In genomic region chr21:45308211-45309068, GRCh38 we compare ENCODE assay signal across 2 cellular contexts.
TF ChIP-seq lines count a peak whose summit lies in the region.

No MANE protein-coding gene starts in this region.

TF ChIP-seq in K562, 482 proteins besides CTCF, POLR2A, EP300 and RAD21 (continued from another document):
- no peak for TF ChIP-seq ZBTB43 (CRISPR knock-in tag; IDR thresholded peaks at IDR 0.05)
- no peak for TF ChIP-seq MXI1 (IDR thresholded peaks at IDR 0.05; ENCODE audit: low read depth, low read length)
- no peak for TF ChIP-seq ARID1B (IDR thresholded peaks at IDR 0.05)
- TF ChIP-seq, protein P1, sequence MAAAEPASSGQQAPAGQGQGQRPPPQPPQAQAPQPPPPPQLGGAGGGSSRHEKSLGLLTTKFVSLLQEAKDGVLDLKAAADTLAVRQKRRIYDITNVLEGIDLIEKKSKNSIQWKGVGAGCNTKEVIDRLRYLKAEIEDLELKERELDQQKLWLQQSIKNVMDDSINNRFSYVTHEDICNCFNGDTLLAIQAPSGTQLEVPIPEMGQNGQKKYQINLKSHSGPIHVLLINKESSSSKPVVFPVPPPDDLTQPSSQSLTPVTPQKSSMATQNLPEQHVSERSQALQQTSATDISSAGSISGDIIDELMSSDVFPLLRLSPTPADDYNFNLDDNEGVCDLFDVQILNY (CRISPR knock-in tag; IDR thresholded peaks at IDR 0.05), result no peak
- TF ChIP-seq, protein P2, sequence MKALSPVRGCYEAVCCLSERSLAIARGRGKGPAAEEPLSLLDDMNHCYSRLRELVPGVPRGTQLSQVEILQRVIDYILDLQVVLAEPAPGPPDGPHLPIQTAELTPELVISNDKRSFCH (CRISPR knock-in tag; IDR thresholded peaks at IDR 0.05), result no peak
- TF ChIP-seq, protein P2 (tag; IDR thresholded peaks at IDR 0.05), result 0 out of 2 replicates have a peak, but pooled peaks have one; percentile 17
- no peak for TF ChIP-seq CCNT2 (IDR thresholded peaks at IDR 0.05; ENCODE audit: borderline replicate concordance, extremely low read depth, insufficient read length, low read depth, low read length)
- TF ChIP-seq SNIP1 (IDR thresholded peaks at IDR 0.05; ENCODE audit: low read depth), result no peak
- no peak for TF ChIP-seq ZNF707 (CRISPR knock-in tag; conservative IDR thresholded peaks at IDR 0.05)
- TF ChIP-seq RBM15 (IDR thresholded peaks at IDR 0.05; ENCODE audit: insufficient read depth, low read length), result no peak
- TF ChIP-seq KDM2B (CRISPR knock-in tag; IDR thresholded peaks at IDR 0.05), result no peak

TF ChIP-seq in HepG2, 621 proteins besides CTCF, POLR2A, EP300 and RAD21 (continued from another document and continues in another):
- peak; percentile 26; the same call in 1 of the 2 replicates for TF ChIP-seq HOXD1 (CRISPR knock-in tag; IDR thresholded peaks at IDR 0.05)
- TF ChIP-seq SMARCE1 (IDR thresholded peaks at IDR 0.05; ENCODE audit: borderline replicate concordance), result no peak
- TF ChIP-seq MAFF (IDR thresholded peaks at IDR 0.05; ENCODE audit: low read depth, low read length), result no peak
- no peak; the same call in 1 of the 2 replicates for TF ChIP-seq NFIC (IDR thresholded peaks at IDR 0.05; ENCODE audit: low read length)
- peak; percentile 74 for TF ChIP-seq NR2F6 (IDR thresholded peaks at IDR 0.05)
- peak; percentile 68; the same call in 1 of the 2 replicates for TF ChIP-seq NR2F6 (CRISPR knock-in tag; IDR thresholded peaks at IDR 0.05)
- peak; percentile 72; the same call in 1 of the 2 replicates for TF ChIP-seq ZNF230 (CRISPR knock-in tag; IDR thresholded peaks at IDR 0.05)
- no peak for TF ChIP-seq ZNF44 (CRISPR knock-in tag; IDR thresholded peaks at IDR 0.05)
- peak; percentile 15; the same call in 1 of the 2 replicates for TF ChIP-seq GATAD1 (CRISPR knock-in tag; IDR thresholded peaks at IDR 0.05)
- TF ChIP-seq ZNF530 (CRISPR knock-in tag; IDR thresholded peaks at IDR 0.05; ENCODE audit: low read depth), result no peak
- TF ChIP-seq KDM1A (CRISPR knock-in tag; IDR thresholded peaks at IDR 0.05), result no peak
- TF ChIP-seq ZBTB7A (CRISPR knock-in tag; IDR thresholded peaks at IDR 0.05), result peak; percentile 89
- TF ChIP-seq, protein P3, sequence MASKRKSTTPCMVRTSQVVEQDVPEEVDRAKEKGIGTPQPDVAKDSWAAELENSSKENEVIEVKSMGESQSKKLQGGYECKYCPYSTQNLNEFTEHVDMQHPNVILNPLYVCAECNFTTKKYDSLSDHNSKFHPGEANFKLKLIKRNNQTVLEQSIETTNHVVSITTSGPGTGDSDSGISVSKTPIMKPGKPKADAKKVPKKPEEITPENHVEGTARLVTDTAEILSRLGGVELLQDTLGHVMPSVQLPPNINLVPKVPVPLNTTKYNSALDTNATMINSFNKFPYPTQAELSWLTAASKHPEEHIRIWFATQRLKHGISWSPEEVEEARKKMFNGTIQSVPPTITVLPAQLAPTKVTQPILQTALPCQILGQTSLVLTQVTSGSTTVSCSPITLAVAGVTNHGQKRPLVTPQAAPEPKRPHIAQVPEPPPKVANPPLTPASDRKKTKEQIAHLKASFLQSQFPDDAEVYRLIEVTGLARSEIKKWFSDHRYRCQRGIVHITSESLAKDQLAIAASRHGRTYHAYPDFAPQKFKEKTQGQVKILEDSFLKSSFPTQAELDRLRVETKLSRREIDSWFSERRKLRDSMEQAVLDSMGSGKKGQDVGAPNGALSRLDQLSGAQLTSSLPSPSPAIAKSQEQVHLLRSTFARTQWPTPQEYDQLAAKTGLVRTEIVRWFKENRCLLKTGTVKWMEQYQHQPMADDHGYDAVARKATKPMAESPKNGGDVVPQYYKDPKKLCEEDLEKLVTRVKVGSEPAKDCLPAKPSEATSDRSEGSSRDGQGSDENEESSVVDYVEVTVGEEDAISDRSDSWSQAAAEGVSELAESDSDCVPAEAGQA (IDR thresholded peaks at IDR 0.05; ENCODE audit: low read depth), result 0 out of 2 replicates have a peak, but pooled peaks have one; percentile 58
- TF ChIP-seq, protein P3 (CRISPR knock-in tag; IDR thresholded peaks at IDR 0.05; ENCODE audit: borderline replicate concordance), result no peak
- no peak for TF ChIP-seq NFE2 (CRISPR knock-in tag; IDR thresholded peaks at IDR 0.05)
- TF ChIP-seq NR2C2 (CRISPR knock-in tag; IDR thresholded peaks at IDR 0.05; ENCODE audit: borderline replicate concordance), result peak; percentile 76
- TF ChIP-seq, protein P4, sequence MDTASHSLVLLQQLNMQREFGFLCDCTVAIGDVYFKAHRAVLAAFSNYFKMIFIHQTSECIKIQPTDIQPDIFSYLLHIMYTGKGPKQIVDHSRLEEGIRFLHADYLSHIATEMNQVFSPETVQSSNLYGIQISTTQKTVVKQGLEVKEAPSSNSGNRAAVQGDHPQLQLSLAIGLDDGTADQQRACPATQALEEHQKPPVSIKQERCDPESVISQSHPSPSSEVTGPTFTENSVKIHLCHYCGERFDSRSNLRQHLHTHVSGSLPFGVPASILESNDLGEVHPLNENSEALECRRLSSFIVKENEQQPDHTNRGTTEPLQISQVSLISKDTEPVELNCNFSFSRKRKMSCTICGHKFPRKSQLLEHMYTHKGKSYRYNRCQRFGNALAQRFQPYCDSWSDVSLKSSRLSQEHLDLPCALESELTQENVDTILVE (CRISPR knock-in tag; IDR thresholded peaks at IDR 0.05), result no peak
- TF ChIP-seq ZNF781 (CRISPR knock-in tag; IDR thresholded peaks at IDR 0.05; ENCODE audit: borderline replicate concordance, not compliant biosample characterization), result no peak
- no peak for TF ChIP-seq ATRX (CRISPR knock-in tag; IDR thresholded peaks at IDR 0.05; ENCODE audit: borderline replicate concordance)
- TF ChIP-seq ZNF510 (CRISPR knock-in tag; IDR thresholded peaks at IDR 0.05; ENCODE audit: low read depth), result peak; percentile 40; the same call in 1 of the 2 replicates
- TF ChIP-seq GLMP (CRISPR knock-in tag; IDR thresholded peaks at IDR 0.05; ENCODE audit: borderline replicate concordance), result no peak
- no peak for TF ChIP-seq RFXANK (CRISPR knock-in tag; IDR thresholded peaks at IDR 0.05)
- TF ChIP-seq ZSCAN30 (CRISPR knock-in tag; IDR thresholded peaks at IDR 0.05), result no peak
- TF ChIP-seq, protein P5, sequence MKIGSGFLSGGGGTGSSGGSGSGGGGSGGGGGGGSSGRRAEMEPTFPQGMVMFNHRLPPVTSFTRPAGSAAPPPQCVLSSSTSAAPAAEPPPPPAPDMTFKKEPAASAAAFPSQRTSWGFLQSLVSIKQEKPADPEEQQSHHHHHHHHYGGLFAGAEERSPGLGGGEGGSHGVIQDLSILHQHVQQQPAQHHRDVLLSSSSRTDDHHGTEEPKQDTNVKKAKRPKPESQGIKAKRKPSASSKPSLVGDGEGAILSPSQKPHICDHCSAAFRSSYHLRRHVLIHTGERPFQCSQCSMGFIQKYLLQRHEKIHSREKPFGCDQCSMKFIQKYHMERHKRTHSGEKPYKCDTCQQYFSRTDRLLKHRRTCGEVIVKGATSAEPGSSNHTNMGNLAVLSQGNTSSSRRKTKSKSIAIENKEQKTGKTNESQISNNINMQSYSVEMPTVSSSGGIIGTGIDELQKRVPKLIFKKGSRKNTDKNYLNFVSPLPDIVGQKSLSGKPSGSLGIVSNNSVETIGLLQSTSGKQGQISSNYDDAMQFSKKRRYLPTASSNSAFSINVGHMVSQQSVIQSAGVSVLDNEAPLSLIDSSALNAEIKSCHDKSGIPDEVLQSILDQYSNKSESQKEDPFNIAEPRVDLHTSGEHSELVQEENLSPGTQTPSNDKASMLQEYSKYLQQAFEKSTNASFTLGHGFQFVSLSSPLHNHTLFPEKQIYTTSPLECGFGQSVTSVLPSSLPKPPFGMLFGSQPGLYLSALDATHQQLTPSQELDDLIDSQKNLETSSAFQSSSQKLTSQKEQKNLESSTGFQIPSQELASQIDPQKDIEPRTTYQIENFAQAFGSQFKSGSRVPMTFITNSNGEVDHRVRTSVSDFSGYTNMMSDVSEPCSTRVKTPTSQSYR (CRISPR knock-in tag; IDR thresholded peaks at IDR 0.05; ENCODE audit: borderline replicate concordance), result peak; percentile 47; the same call in 1 of the 2 replicates
- no peak for TF ChIP-seq ZBTB1 (CRISPR knock-in tag; IDR thresholded peaks at IDR 0.05; ENCODE audit: borderline replicate concordance)
- TF ChIP-seq PREB (CRISPR knock-in tag; IDR thresholded peaks at IDR 0.05), result no peak
- TF ChIP-seq ZBTB43 (CRISPR knock-in tag; conservative IDR thresholded peaks at IDR 0.05), result peak; percentile 91
- TF ChIP-seq RXRA (CRISPR knock-in tag; IDR thresholded peaks at IDR 0.05), result peak; percentile 53; the same call in 1 of the 2 replicates
- no peak for TF ChIP-seq ZFP36 (IDR thresholded peaks at IDR 0.05; ENCODE audit: borderline replicate concordance, low read depth, low read length, partially characterized antibody)
- no peak for TF ChIP-seq ZNF652 (CRISPR knock-in tag; IDR thresholded peaks at IDR 0.05; ENCODE audit: borderline replicate concordance, low read depth)
- TF ChIP-seq ZC3H13 (CRISPR knock-in tag; IDR thresholded peaks at IDR 0.05), result no peak
- TF ChIP-seq KMT2B (CRISPR knock-in tag; IDR thresholded peaks at IDR 0.05), result 0 out of 2 replicates have a peak, but pooled peaks have one; percentile 6
- TF ChIP-seq NPAS2 (CRISPR knock-in tag; IDR thresholded peaks at IDR 0.05; ENCODE audit: borderline replicate concordance), result no peak
- no peak; the same call in 1 of the 2 replicates for TF ChIP-seq ZNF292 (CRISPR knock-in tag; IDR thresholded peaks at IDR 0.05; ENCODE audit: borderline replicate concordance, low read depth)
- no peak for TF ChIP-seq ZNF20 (CRISPR knock-in tag; IDR thresholded peaks at IDR 0.05)
- TF ChIP-seq KAT2B (IDR thresholded peaks at IDR 0.05; ENCODE audit: borderline replicate concordance, low read depth, low read length), result no peak
- TF ChIP-seq SNAI1 (CRISPR knock-in tag; IDR thresholded peaks at IDR 0.05; ENCODE audit: borderline replicate concordance), result no peak
- TF ChIP-seq BCL3 (CRISPR knock-in tag; IDR thresholded peaks at IDR 0.05), result no peak
- TF ChIP-seq NR2F2 (IDR thresholded peaks at IDR 0.05; ENCODE audit: borderline replicate concordance, low read depth), result no peak
- no peak for TF ChIP-seq ZNF557 (CRISPR knock-in tag; IDR thresholded peaks at IDR 0.05)
